In the genomic region with DNA sequence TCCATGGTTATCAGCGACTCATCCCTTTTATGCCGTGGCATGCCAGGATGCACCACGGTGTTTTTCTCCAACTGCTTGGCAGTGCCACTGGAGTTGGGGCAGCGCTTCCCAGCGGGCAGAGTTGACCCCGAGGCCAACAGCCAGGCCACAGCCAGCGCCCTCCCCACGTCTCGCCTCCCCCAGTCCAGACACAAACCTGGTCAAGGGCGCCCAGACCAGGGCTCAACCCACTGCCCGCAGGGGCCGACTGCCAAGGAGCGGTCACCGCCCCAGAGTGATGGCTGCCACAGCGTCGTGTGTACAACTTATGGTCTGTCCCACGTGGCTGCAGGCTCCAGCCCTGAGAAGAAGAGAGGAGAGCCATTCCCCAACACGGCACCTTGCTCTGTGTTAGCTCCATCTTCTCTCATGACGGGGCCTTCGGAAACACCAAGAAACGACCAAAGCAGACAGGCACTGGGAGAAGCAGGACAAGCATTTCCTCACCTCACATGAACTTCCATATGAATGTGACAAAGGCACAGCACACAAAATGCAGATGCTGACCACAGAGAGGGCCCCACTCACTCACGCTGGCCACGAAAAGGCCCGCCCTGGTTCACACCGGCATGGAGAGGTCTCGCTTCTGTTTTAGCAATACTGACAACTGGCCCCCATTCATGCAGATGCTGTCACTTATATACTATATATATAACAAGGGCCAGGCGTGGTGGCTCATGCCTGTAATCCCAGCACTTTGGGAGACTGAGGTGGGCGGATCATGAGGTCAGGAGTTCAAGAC, we compare ENCODE assay signal across 1 cellular context.
TF ChIP-seq lines count a peak whose summit lies in the region.

No MANE protein-coding gene starts in this region.

TF ChIP-seq in GM23338, 12 proteins besides CTCF, POLR2A, EP300 and RAD21:
- TF ChIP-seq NANOG (IDR thresholded peaks at IDR 0.05; ENCODE audit: borderline replicate concordance): no peak
